ENCODE assay signal across 19 cellular contexts in the genomic region with DNA sequence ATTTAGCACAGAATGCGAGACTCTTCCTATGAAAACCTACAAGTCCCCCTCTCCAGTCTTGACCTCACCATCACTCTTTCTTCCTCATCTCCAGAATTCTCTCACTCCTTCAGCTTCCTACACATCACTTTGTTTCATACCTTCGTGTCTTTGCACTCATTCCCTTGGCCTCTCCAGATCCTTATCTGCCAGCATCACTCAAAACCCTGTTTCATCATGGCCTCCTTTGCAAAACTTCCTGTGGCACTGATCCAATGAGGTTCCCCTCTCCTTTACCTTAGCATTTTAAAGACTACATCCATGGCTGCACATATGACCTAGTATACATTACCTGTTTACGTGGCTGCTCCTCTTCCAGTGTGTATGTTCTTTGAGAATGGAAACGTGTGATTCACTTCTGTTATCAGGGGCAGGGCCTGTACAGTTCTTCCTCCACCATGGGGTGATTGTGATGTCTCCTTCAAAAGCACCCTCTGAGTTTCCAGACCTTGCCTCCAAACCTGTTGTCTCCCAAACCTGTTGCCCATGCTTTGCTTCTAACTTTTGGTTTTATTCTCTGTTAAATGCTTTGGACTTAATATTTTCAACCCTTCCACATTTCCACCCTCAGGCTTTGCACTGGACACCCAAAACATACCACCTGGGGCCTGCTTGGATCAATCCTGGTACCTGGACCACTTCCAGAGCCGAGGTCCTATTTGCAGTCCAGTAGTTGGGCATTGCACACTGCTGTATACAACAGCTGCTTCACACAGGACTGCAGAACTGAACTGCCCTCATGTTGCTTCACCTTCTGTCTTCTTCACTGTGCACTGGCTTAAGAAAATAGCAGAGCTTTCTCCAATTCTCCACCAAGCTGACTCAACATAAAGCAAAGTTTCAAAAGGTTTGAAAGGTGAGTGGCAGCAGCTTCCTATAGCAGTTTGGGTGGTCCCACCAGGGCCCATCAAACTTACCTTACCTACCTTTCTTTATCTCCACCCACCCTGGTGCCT.
DNase-seq lines count a peak whose midpoint lies in the region; ATAC-seq, FAIRE-seq and TF ChIP-seq lines count a peak whose summit lies in the region.
"Had no signal": no experiment of that assay in that cellular context is flagged by ENCODE, and none has a peak within 500 bp of the region (broad histone marks: within the 10 kb centered on the region; RNA-seq: fewer than 3 reads in every experiment).

No MANE protein-coding gene starts in this region.

- H3K36me3 ChIP-seq in PC-3 (ENCODE audit: low read depth, low read length) = no peaks in the 10 kb centered on the region
- no peaks in the 10 kb centered on the region for H3K36me3 ChIP-seq in bronchial epithelial cell (ENCODE audit: control insufficient read depth, insufficient read depth, low read length)
- no peaks in the 10 kb centered on the region for H3K36me3 ChIP-seq in keratinocyte (ENCODE audit: control insufficient read depth in 2 of 2, extremely low read depth in 1 of 2, insufficient read depth in 2 of 2, low read length in 2 of 2)
- no peaks in the 10 kb centered on the region for H3K36me3 ChIP-seq in prostate gland
- H3K36me3 ChIP-seq: HAP-1 had no signal

- H3K4me2 ChIP-seq in PC-3 (ENCODE audit: low read length) = 0 out of 2 replicates have a peak overlapping the region, but pooled peaks have one; percentile 23
- peak overlapping the region; percentile 69 for H3K4me2 ChIP-seq in keratinocyte (ENCODE audit: control insufficient read depth, extremely low read depth, insufficient read depth, low read depth, low read length)

- intact Hi-C loops in PC-3 (cut with micrococcal nuclease) (no loop called here), prostate gland (cut with DNase I) (no loop called here)

- H3K79me2 ChIP-seq in PC-3 (ENCODE audit: low read length) = no peaks in the 10 kb centered on the region
- H3K79me2 ChIP-seq in keratinocyte (ENCODE audit: control insufficient read depth, insufficient read depth, low read length) = no peaks in the 10 kb centered on the region

- BruUV-seq in PC-3 (replicated peaks; lab: Mats Ljungman, UMichigan) = no TSS peak

- 93% methylated on average over 5 of the region's 5 CpGs for WGBS in prostate gland

- TF ChIP-seq CTCF in PC-3 (conservative IDR thresholded peaks at IDR 0.05; ENCODE audit: low read depth, low read length) (no peak), bronchial epithelial cell (IDR thresholded peaks at IDR 0.05; ENCODE audit: insufficient read depth, low read length, severe bottlenecking) (no peak), keratinocyte (optimal IDR thresholded peaks at IDR 0.05 in 1 of 3, IDR thresholded peaks at IDR 0.05 in 1 of 3, conservative IDR thresholded peaks at IDR 0.05 in 1 of 3; ENCODE audit: extremely low read depth in 1 of 3, insufficient read depth in 2 of 3, low read length in 3 of 3) (no peak), prostate gland (IDR thresholded peaks at IDR 0.05) (no peak)

- H2AFZ ChIP-seq in PC-3 (ENCODE audit: low read length) (no peak overlapping the region), keratinocyte (ENCODE audit: control insufficient read depth, low read length) (no peak overlapping the region)

- H3K27ac ChIP-seq in PC-3 (ENCODE audit: low read length) (no peak overlapping the region), keratinocyte (ENCODE audit: control insufficient read depth, insufficient read depth, low read length) (peak overlapping the region; percentile 65), prostate gland (no peak overlapping the region)
- H3K27ac ChIP-seq: SK-N-MC had no signal

- no peaks in the 10 kb centered on the region for H3K9me2 ChIP-seq in PC-3 (replicated peaks; ENCODE audit: low read length)

- no peak overlapping the region for H3K4me3 ChIP-seq in PC-3 (ENCODE audit: low read length)
- no peak overlapping the region for H3K4me3 ChIP-seq in bronchial epithelial cell (ENCODE audit: low read depth, low read length)
- H3K4me3 ChIP-seq in keratinocyte (ENCODE audit: control insufficient read depth in 2 of 3, extremely low read depth in 1 of 3, insufficient read depth in 2 of 3, low read depth in 1 of 3, low read length in 3 of 3) = no peak overlapping the region
- no peak overlapping the region for H3K4me3 ChIP-seq in prostate gland
- H3K4me3 ChIP-seq: HAP-1, SK-N-MC had no signal

- FAIRE-seq in bronchial epithelial cell (lab: Jason Lieb, UNC) (peak; percentile 32), keratinocyte (lab: Jason Lieb, UNC) (no peak)

- H3K9me1 ChIP-seq in keratinocyte (ENCODE audit: control insufficient read depth, extremely low read depth, insufficient read depth, low read length) = no peaks in the 10 kb centered on the region

- dilution Hi-C loops in keratinocyte (cut with MboI; ENCODE audit: extremely low pct_ligation_motif_present, low sequenced_read_pairs) = no loop called here

- H4K20me1 ChIP-seq in PC-3 (ENCODE audit: low read length) (no peaks in the 10 kb centered on the region), keratinocyte (ENCODE audit: control insufficient read depth, extremely low read depth, insufficient read depth, low read length) (no peaks in the 10 kb centered on the region)

- H3K9me3 ChIP-seq in PC-3 (ENCODE audit: low read length) = no peaks in the 10 kb centered on the region
- H3K9me3 ChIP-seq in keratinocyte (ENCODE audit: control insufficient read depth, low read depth, low read length) = no peaks in the 10 kb centered on the region
- no peaks in the 10 kb centered on the region for H3K9me3 ChIP-seq in prostate gland
- H3K9me3 ChIP-seq: Caco-2, HAP-1 had no signal

- H3K9ac ChIP-seq in PC-3 (ENCODE audit: low read length) = no peak overlapping the region
- H3K9ac ChIP-seq in keratinocyte (ENCODE audit: control insufficient read depth, extremely low read depth, insufficient read depth, low read length) = peak overlapping the region; percentile 42

- DNase-seq in PC-3 = no peak
- peak; percentile 15 for DNase-seq in bronchial epithelial cell (ENCODE audit: low read depth)
- peak; percentile 38 for DNase-seq in keratinocyte (ENCODE audit: low read depth, low spot score)
- no peak for DNase-seq in NAMALWA (ENCODE audit: low spot score)
- no peak for DNase-seq in DMS53 treated with DMSO at 0.1 percent for 48 hours (lab: John Stamatoyannopoulos, UW; ENCODE audit: unreplicated experiment)
- no peak for DNase-seq in NCI-H2227 (lab: John Stamatoyannopoulos, UW; ENCODE audit: unreplicated experiment)
- DNase-seq in prostate gland (ENCODE audit: low spot score) = no peak
- DNase-seq: Caco-2; CD4-positive, alpha-beta T cell; GDM1; Kasumi-1; MM.1S; NCI-H1092 treated with DMSO at 0.1 percent for 48 hours; NCI-H146; NCI-H2081; NK-92 treated with Interleukin-12 subunit alpha and Interleukin-12 subunit beta, amount 100 ng/mL, for 24 hours; SHP77 had no signal

- H3K27me3 ChIP-seq in PC-3 (ENCODE audit: low read length) = no peaks in the 10 kb centered on the region
- H3K27me3 ChIP-seq in bronchial epithelial cell (ENCODE audit: control insufficient read depth, insufficient read depth, low read length) = no peaks in the 10 kb centered on the region
- no peaks in the 10 kb centered on the region for H3K27me3 ChIP-seq in keratinocyte (ENCODE audit: control insufficient read depth, extremely low read depth, insufficient read depth, low read length)
- no peaks in the 10 kb centered on the region for H3K27me3 ChIP-seq in prostate gland (replicated peaks; ENCODE audit: insufficient read depth)

- H3F3A ChIP-seq in PC-3 (ENCODE audit: low read length, unreplicated experiment) = no peaks in the 10 kb centered on the region

- POLR2A ChIA-PET in PC-3 (lab: Charles Lee; ENCODE audit: unreplicated experiment) = no interaction called here

- ATAC-seq in PC-3 = no peak

- peaks cover 12% of the 10 kb centered on the region for H3K4me1 ChIP-seq in PC-3 (ENCODE audit: insufficient read depth, low read length)
- peaks cover 49% of the 10 kb centered on the region for H3K4me1 ChIP-seq in keratinocyte (ENCODE audit: control insufficient read depth, extremely low read depth, insufficient read depth, low read length)
- no peaks in the 10 kb centered on the region for H3K4me1 ChIP-seq in prostate gland (replicated peaks)
- H3K4me1 ChIP-seq: Caco-2, HAP-1 had no signal

- CTCF ChIA-PET in PC-3 (lab: Charles Lee) = no interaction called here

- TF ChIP-seq POLR2A in prostate gland (IDR thresholded peaks at IDR 0.05) = no peak

Comparison
In these comparisons a context has a peak if more than half of its experiments do, and no peak if none do; other contexts are left out.
1. DNase-seq: peak in bronchial epithelial cell (single experiment) and keratinocyte (single experiment); none in PC-3 (single experiment), NAMALWA (single experiment), DMS53 treated with DMSO at 0.1 percent for 48 hours (single experiment), NCI-H2227 (single experiment) and prostate gland (single experiment).